ENCODE assay signal across 1 cellular context in genomic region chr3:10238330-10238995, GRCh38.
A peak's percentile ranks its signal among the peaks of the same experiment; 100 is the strongest.
TF ChIP-seq lines count a peak whose summit lies in the region.

No MANE protein-coding gene starts in this region.

TF ChIP-seq in WTC11, 78 proteins besides CTCF, POLR2A, EP300 and RAD21 (continued from another document):
- TF ChIP-seq FOXP4 (CRISPR knock-in tag; IDR thresholded peaks at IDR 0.05) (no peak), E2F5 (CRISPR knock-in tag; IDR thresholded peaks at IDR 0.05) (no peak), NR2C2 (CRISPR knock-in tag; IDR thresholded peaks at IDR 0.05) (no peak), CREM (CRISPR knock-in tag; IDR thresholded peaks at IDR 0.05) (no peak), USF2 (CRISPR knock-in tag; IDR thresholded peaks at IDR 0.05) (peak; percentile 85), ZNF121 (CRISPR knock-in tag; IDR thresholded peaks at IDR 0.05) (no peak), USF1 (CRISPR knock-in tag; IDR thresholded peaks at IDR 0.05) (peak; percentile 72; the same call in 1 of the 2 replicates)
